20 cellular contexts compared by ENCODE assay signal in the genomic region with DNA sequence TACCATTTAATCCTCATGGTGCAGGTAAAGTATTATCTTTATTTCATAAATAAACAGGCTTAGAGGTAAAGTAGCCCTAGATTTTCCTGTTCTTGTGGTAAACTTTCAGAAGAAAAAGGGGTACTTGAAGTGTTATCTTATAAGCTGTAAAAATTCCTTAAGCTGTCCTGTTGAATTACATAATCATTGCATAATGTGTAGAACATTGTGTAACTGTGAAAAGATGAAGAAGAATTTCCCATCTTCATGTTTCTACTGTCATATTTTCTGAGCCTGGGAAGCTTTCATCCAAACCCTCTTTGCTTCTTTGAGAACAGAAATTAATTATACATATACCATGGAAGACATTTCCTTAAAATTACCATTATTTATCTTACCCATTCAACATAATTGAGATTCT.
A peak's percentile ranks its signal among the peaks of the same experiment; 100 is the strongest.
DNase-seq lines count a peak whose midpoint lies in the region; ATAC-seq and TF ChIP-seq lines count a peak whose summit lies in the region.
"Had no signal": no experiment of that assay in that cellular context is flagged by ENCODE, and none has a peak within 500 bp of the region (broad histone marks: within the 10 kb centered on the region; RNA-seq: fewer than 3 reads in every experiment).

No MANE protein-coding gene starts in this region.

- H3K9ac ChIP-seq in skeletal muscle satellite cell (ENCODE audit: low read depth, low read length) = no peak overlapping the region
- H3K9ac ChIP-seq: SK-N-SH had no signal

- H3K9me3 ChIP-seq in skeletal muscle satellite cell (replicated peaks; ENCODE audit: low read length) = no peaks in the 10 kb centered on the region
- H3K9me3 ChIP-seq: ascending aorta, SK-N-SH, upper lobe of left lung had no signal

- H3K36me3 ChIP-seq in skeletal muscle satellite cell (ENCODE audit: insufficient read depth, low read length) = peaks cover 2% of the 10 kb centered on the region
- H3K36me3 ChIP-seq: ascending aorta, upper lobe of left lung had no signal

- H3K4me3 ChIP-seq in skeletal muscle satellite cell (ENCODE audit: low read length) = peak overlapping the region; percentile 25
- H3K4me3 ChIP-seq: ascending aorta, upper lobe of left lung had no signal

- TF ChIP-seq CTCF in endothelial cell (IDR thresholded peaks at IDR 0.05; ENCODE audit: unreplicated experiment) = no peak

- no peaks in the 10 kb centered on the region for H3K36me3 Mint-ChIP-seq in endothelial cell (ENCODE audit: low read depth, unreplicated experiment)
- H3K36me3 Mint-ChIP-seq: memory B cell had no signal

- no peaks in the 10 kb centered on the region for H3K27me3 Mint-ChIP-seq in endothelial cell (ENCODE audit: unreplicated experiment)
- H3K27me3 Mint-ChIP-seq: memory B cell had no signal

- no peak overlapping the region for H3K4me3 Mint-ChIP-seq in endothelial cell (ENCODE audit: unreplicated experiment)
- H3K4me3 Mint-ChIP-seq: CD4-positive, alpha-beta memory T cell; immature natural killer cell; memory B cell had no signal

- peak overlapping the region; percentile 39 for H3K27ac Mint-ChIP-seq in endothelial cell (ENCODE audit: unreplicated experiment)
- H3K27ac Mint-ChIP-seq: memory B cell had no signal

- peak overlapping the region; percentile 73 for H3K4me2 ChIP-seq in skeletal muscle satellite cell (ENCODE audit: low read length)

- no peaks in the 10 kb centered on the region for H3K9me3 Mint-ChIP-seq in endothelial cell (ENCODE audit: unreplicated experiment)
- H3K9me3 Mint-ChIP-seq: CD4-positive, alpha-beta memory T cell; HFFc6; immature natural killer cell; memory B cell had no signal

- no peaks in the 10 kb centered on the region for H3K27me3 ChIP-seq in skeletal muscle satellite cell (ENCODE audit: control insufficient read depth, insufficient read depth, low read length)
- H3K27me3 ChIP-seq: ascending aorta, upper lobe of left lung had no signal

- ATAC-seq in HG02840 (IDR thresholded peaks at IDR 0.05; ENCODE audit: low FRiP score, unreplicated experiment) = no peak
- ATAC-seq: stimulated activated naive CD8-positive, alpha-beta T cell treated with anti-CD3 and anti-CD28 coated beads, Interleukin-15, Interleukin-2, amounts not matched to agents 100 U/mL and 50 U/mL, for 24 hours had no signal

- DNase-seq in NOMO-1 treated with DMSO at 0.1 percent for 48 hours (lab: John Stamatoyannopoulos, UW; ENCODE audit: unreplicated experiment) = peak; percentile 18
- DNase-seq in NOMO-1 treated with dmso at 0.1 percent for 144 hours (lab: John Stamatoyannopoulos, UW; ENCODE audit: unreplicated experiment) = no peak
- DNase-seq in NCI-H460 (ENCODE audit: extremely low read depth, low read depth) = peak; percentile 54
- DNase-seq in endothelial cell (ENCODE audit: low spot score) = no peak
- DNase-seq in activated CD8-positive, alpha-beta memory T cell treated with anti-CD3 and anti-CD28 coated beads, Interleukin-2, amount 50 U/mL, for 48 hours = no peak
- DNase-seq in putamen (ENCODE audit: low spot score) = no peak
- DNase-seq: activated CD4-positive, alpha-beta T cell treated with anti-CD3 and anti-CD28 coated beads for 4 hours; CD4-positive, alpha-beta memory T cell; DND-41; glutamatergic neuron; HFFc6; immature natural killer cell; NCI-H2081; SK-N-SH; stimulated activated naive CD8-positive, alpha-beta T cell treated with anti-CD3 and anti-CD28 coated beads, Interleukin-15, Interleukin-2, amounts not matched to agents 100 U/mL and 50 U/mL, for 24 hours; upper lobe of left lung had no signal

- H3K4me1 Mint-ChIP-seq in endothelial cell (ENCODE audit: unreplicated experiment) = peaks cover 4% of the 10 kb centered on the region

- H3K4me1 ChIP-seq in skeletal muscle satellite cell (ENCODE audit: control insufficient read depth, insufficient read depth, low read length) = peaks cover 30% of the 10 kb centered on the region
- H3K4me1 ChIP-seq: ascending aorta had no signal

Comparison
In these comparisons a context has a peak if more than half of its experiments do, and no peak if none do; other contexts are left out.
1. DNase-seq: peak in NOMO-1 treated with DMSO at 0.1 percent for 48 hours (single experiment) and NCI-H460 (single experiment); none in NOMO-1 treated with dmso at 0.1 percent for 144 hours (single experiment), endothelial cell (single experiment), activated CD8-positive, alpha-beta memory T cell treated with anti-CD3 and anti-CD28 coated beads, Interleukin-2, amount 50 U/mL, for 48 hours (single experiment) and putamen (single experiment).